Comparison of ENCODE assay signal across 8 cellular contexts in the genomic region with DNA sequence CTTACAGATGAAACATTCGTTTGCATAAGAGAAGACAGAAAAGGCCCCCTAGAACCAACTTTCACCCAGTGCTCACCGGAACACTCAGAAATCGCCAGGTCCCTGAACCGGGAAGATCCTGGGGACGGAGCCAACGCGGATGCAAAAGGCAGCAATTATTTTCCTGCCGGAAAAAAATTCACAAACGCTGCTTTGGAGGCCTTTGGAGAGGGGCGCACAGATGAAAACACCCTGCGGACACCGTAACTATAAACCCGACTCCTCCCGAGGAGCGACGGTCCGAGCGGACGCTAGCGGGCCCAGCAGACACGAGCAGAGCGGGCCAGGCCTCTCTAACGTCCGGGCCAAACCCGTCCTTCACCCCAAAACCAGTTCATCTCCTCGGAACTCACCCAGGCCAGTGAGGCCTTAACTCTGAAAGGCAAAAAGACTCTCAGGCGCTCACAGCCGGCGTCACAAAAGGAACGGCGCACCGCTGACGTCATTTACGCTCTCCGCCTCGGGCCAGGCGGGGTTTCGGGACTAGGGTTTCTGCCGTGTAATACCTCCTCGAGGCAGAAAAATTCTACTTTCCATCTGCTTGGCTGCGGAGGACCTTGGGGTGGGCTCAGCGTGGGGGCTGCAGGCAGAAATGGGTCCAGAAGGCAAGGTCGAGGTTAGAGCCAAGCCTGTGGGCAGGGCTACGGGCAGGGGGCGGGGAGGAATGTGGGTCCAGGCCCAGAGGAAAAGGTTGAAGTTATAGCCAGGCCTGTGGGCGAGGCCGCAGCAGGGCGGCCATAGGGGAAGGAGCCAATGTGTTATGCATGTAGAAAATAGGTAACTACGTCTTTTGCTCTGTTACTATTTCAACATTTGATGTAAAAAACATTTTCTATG. TPM values are rescaled to one million over a fixed set of nuclear protein-coding genes. Genes with fewer than 3 reads are reported as not detected.
DNase-seq lines count a peak whose midpoint lies in the region; ATAC-seq, FAIRE-seq and TF ChIP-seq lines count a peak whose summit lies in the region.

A gene (minus strand): TSS at position 463 of the 876 bp plus-strand sequence. CDS start 2,413 bp downstream, outside the sequence.

- TF ChIP-seq CTCF in cardiac fibroblast (IDR thresholded peaks at IDR 0.05; ENCODE audit: low read depth, low read length) = no peak

- FAIRE-seq in G401.6 (lab: Jason Lieb, UNC) (peak; percentile 36), small intestine (lab: Jason Lieb, UNC) (no peak)

- H3K4me3 ChIP-seq in cardiac fibroblast (replicated peaks in 1 of 2; ENCODE audit: low read depth in 2 of 2, low read length in 2 of 2) = peak within 1 kb of the TSS; percentile 78 to 95
- peak within 1 kb of the TSS; percentile 62 to 73 for H3K4me3 ChIP-seq in small intestine (ENCODE audit: low read depth in 1 of 2, low read length in 2 of 2)

- H3K27ac ChIP-seq in small intestine (ENCODE audit: low read depth in 1 of 2, low read length in 1 of 2) = peak within 1 kb of the TSS; percentile 51 to 92

- H3K36me3 ChIP-seq in small intestine (ENCODE audit: control insufficient read depth in 2 of 2, insufficient read depth in 2 of 2, low read length in 2 of 2) = peaks cover 12 to 21% of the 10 kb centered on the region in 2 donors

- H3K4me1 ChIP-seq in small intestine (ENCODE audit: control insufficient read depth in 2 of 2, insufficient read depth in 1 of 2, low read depth in 1 of 2, low read length in 1 of 2) = no peaks in the 10 kb centered on the region

- no peaks in the 10 kb centered on the region for H3K27me3 ChIP-seq in small intestine (ENCODE audit: control insufficient read depth in 2 of 2, insufficient read depth in 2 of 2, low read length in 2 of 2)

- 2 to 4% (median 4%) methylated on average over 49 of the region's 49 CpGs for WGBS in small intestine, 3 donors

- DNase-seq in NCI-H2196 treated with DMSO at 0.1 percent for 48 hours (lab: John Stamatoyannopoulos, UW; ENCODE audit: unreplicated experiment) = peak; percentile 70
- peak; percentile 54 to 74 (median 71) for DNase-seq in activated CD4-positive, CD25-positive, alpha-beta regulatory T cell (lab: John Stamatoyannopoulos, UW)
- peak; percentile 91 to 95 for DNase-seq in cardiac fibroblast (ENCODE audit: low read depth in 2 of 2)
- peak; percentile 96 for DNase-seq in iPS-NIHi7 (ENCODE audit: extremely low spot score)
- peak; percentile 86 for DNase-seq in small intestine

- H3K9me3 ChIP-seq in small intestine (ENCODE audit: control insufficient read depth, low read depth) = no peaks in the 10 kb centered on the region

- ATAC-seq in HG02763 (IDR thresholded peaks at IDR 0.05; ENCODE audit: unreplicated experiment) (peak; percentile 44), GM19328 (IDR thresholded peaks at IDR 0.05; ENCODE audit: unreplicated experiment) (no peak)

RNA-seq across cellular contexts. Expression of the gene that starts here (rescaled TPM):
- polyA plus RNA-seq in small intestine = 1 to 10 TPM; 1.1 to 3.3 (median 2.2) TPM
